In genomic region chr17:2049333-2050245, GRCh38 we compare ENCODE assay signal across 8 cellular contexts. TPM values are rescaled to one million over a fixed set of nuclear protein-coding genes. Genes with fewer than 3 reads are reported as not detected.
A peak's percentile ranks its signal among the peaks of the same experiment; 100 is the strongest.
DNase-seq lines count a peak whose midpoint lies in the region; ATAC-seq and TF ChIP-seq lines count a peak whose summit lies in the region.

No MANE protein-coding gene starts in this region.

- POLR2A ChIA-PET in Panc1 (lab: Charles Lee), result no interaction called here

- intact Hi-C loops in Panc1 (cut with micrococcal nuclease; ENCODE audit: unreplicated experiment), result no loop called here

- DNase-seq in AG08395 (ENCODE audit: low spot score) (peak; percentile 91), Panc1 (ENCODE audit: low read depth, low spot score) (no peak), fibroblast of peridontal ligament (ENCODE audit: extremely low read depth) (peak; percentile 69), nephron progenitor cell (peak; percentile 95)
- peak; percentile 86 to 88 for DNase-seq in stimulated activated naive CD8-positive, alpha-beta T cell treated with anti-CD3 and anti-CD28 coated beads, Interleukin-15, amount 100 ng/mL, for 72 hours

- ATAC-seq in GM18868 (IDR thresholded peaks at IDR 0.05; ENCODE audit: unreplicated experiment) (peak; percentile 54), HG03342 (IDR thresholded peaks at IDR 0.05; ENCODE audit: unreplicated experiment) (peak; percentile 49), Panc1 (peak; percentile 66)
- peak; percentile 56 for ATAC-seq in activated T-helper 17 cell treated with anti-CD3 and anti-CD28 coated beads, Interleukin-2, amount 50 U/mL, for 72 hours (replicated peaks)
- ATAC-seq in stimulated activated naive CD8-positive, alpha-beta T cell treated with anti-CD3 and anti-CD28 coated beads, Interleukin-15, amount 100 ng/mL, for 72 hours, result peak; percentile 42

- peak overlapping the region; percentile 81 for H3K27ac Mint-ChIP-seq in activated T-helper 17 cell treated with anti-CD3 and anti-CD28 coated beads, Interleukin-2, amount 50 U/mL, for 72 hours
- no peak overlapping the region for H3K27ac Mint-ChIP-seq in nephron progenitor cell
- peak overlapping the region in 1 of 2 donors; percentile 72 for H3K27ac Mint-ChIP-seq in stimulated activated naive CD8-positive, alpha-beta T cell treated with anti-CD3 and anti-CD28 coated beads, Interleukin-15, amount 100 ng/mL, for 72 hours

- peaks cover 14% of the 10 kb centered on the region for H3K4me1 Mint-ChIP-seq in activated T-helper 17 cell treated with anti-CD3 and anti-CD28 coated beads, Interleukin-2, amount 50 U/mL, for 72 hours
- peaks cover 25% of the 10 kb centered on the region for H3K4me1 Mint-ChIP-seq in nephron progenitor cell
- H3K4me1 Mint-ChIP-seq in stimulated activated naive CD8-positive, alpha-beta T cell treated with anti-CD3 and anti-CD28 coated beads, Interleukin-15, amount 100 ng/mL, for 72 hours, result peaks cover 47% of the 10 kb centered on the region

- H3K4me1 ChIP-seq in Panc1 (ENCODE audit: control insufficient read depth, insufficient read depth, low read length), result peaks cover 4% of the 10 kb centered on the region; the same call in 1 of the 2 replicates

- no peaks in the 10 kb centered on the region for H3K9me3 ChIP-seq in Panc1 (ENCODE audit: control insufficient read depth, insufficient read depth, low read depth, low read length)

- peak overlapping the region; percentile 65 to 74 for H3K4me3 ChIP-seq in Panc1 (ENCODE audit: low read depth in 2 of 2, low read length in 2 of 2)

- H3K27ac ChIP-seq in Panc1 (ENCODE audit: low read length), result peak overlapping the region; percentile 48; the same call in 1 of the 2 replicates

- H3K27me3 ChIP-seq in Panc1 (ENCODE audit: control insufficient read depth, insufficient read depth, low read length), result no peaks in the 10 kb centered on the region

- no peaks in the 10 kb centered on the region for H3K36me3 ChIP-seq in Panc1 (ENCODE audit: control insufficient read depth, insufficient read depth, low read length)

- in situ Hi-C loops in Panc1 (cut with HindIII; ENCODE audit: low pct_unique_long_range_greater_than_20kb, low sequenced_read_pairs), result no loop called here

- no TSS peak for BruUV-seq in Panc1 (replicated peaks; lab: Mats Ljungman, UMichigan)

- CTCF ChIA-PET in Panc1 (lab: Charles Lee), result no interaction called here

- H3K27me3 Mint-ChIP-seq in activated T-helper 17 cell treated with anti-CD3 and anti-CD28 coated beads, Interleukin-2, amount 50 U/mL, for 72 hours, result peaks cover 6% of the 10 kb centered on the region
- H3K27me3 Mint-ChIP-seq in nephron progenitor cell (ENCODE audit: low read depth, poor library complexity), result peaks cover 72% of the 10 kb centered on the region
- peaks cover 25% of the 10 kb centered on the region for H3K27me3 Mint-ChIP-seq in stimulated activated naive CD8-positive, alpha-beta T cell treated with anti-CD3 and anti-CD28 coated beads, Interleukin-15, amount 100 ng/mL, for 72 hours

- H3K4me3 Mint-ChIP-seq in activated T-helper 17 cell treated with anti-CD3 and anti-CD28 coated beads, Interleukin-2, amount 50 U/mL, for 72 hours, result peak overlapping the region; percentile 78
- H3K4me3 Mint-ChIP-seq in nephron progenitor cell, result peak overlapping the region; percentile 79
- peak overlapping the region; percentile 70 to 75 for H3K4me3 Mint-ChIP-seq in stimulated activated naive CD8-positive, alpha-beta T cell treated with anti-CD3 and anti-CD28 coated beads, Interleukin-15, amount 100 ng/mL, for 72 hours

- H3K9me3 Mint-ChIP-seq in activated T-helper 17 cell treated with anti-CD3 and anti-CD28 coated beads, Interleukin-2, amount 50 U/mL, for 72 hours, result no peaks in the 10 kb centered on the region
- H3K9me3 Mint-ChIP-seq in nephron progenitor cell, result no peaks in the 10 kb centered on the region
- no peaks in the 10 kb centered on the region for H3K9me3 Mint-ChIP-seq in stimulated activated naive CD8-positive, alpha-beta T cell treated with anti-CD3 and anti-CD28 coated beads, Interleukin-15, amount 100 ng/mL, for 72 hours

- peaks cover 31% of the 10 kb centered on the region for H3K36me3 Mint-ChIP-seq in activated T-helper 17 cell treated with anti-CD3 and anti-CD28 coated beads, Interleukin-2, amount 50 U/mL, for 72 hours (ENCODE audit: low read depth)
- H3K36me3 Mint-ChIP-seq in nephron progenitor cell (ENCODE audit: low read depth), result peaks cover 3% of the 10 kb centered on the region

- TF ChIP-seq CTCF in Panc1 (IDR thresholded peaks at IDR 0.05) (no peak), nephron progenitor cell (IDR thresholded peaks at IDR 0.05) (no peak)

RNA-seq across cellular contexts. Expression of gene HIC1, which starts 5.3 kb away (rescaled TPM):
- 1.4 TPM for total RNA-seq in Panc1 (2021; ENCODE audit: unreplicated experiment)
- polyA plus RNA-seq in Panc1 (2012; ENCODE audit: insufficient read length), result 0.96 TPM
- 10 to 100 TPM; 22.8 to 24.4 TPM for total RNA-seq in activated T-helper 17 cell treated with anti-CD3 and anti-CD28 coated beads, Interleukin-2, amount 50 U/mL, for 72 hours

RNA-seq across cellular contexts. Expression of gene OVCA2, which starts 7.8 kb away (rescaled TPM):
- 42.5 TPM for total RNA-seq in Panc1 (2021; ENCODE audit: unreplicated experiment)
- polyA plus RNA-seq in Panc1 (2012; ENCODE audit: insufficient read length), result 39.8 TPM
- 10 to 100 TPM; 20.7 to 39.3 TPM for total RNA-seq in activated T-helper 17 cell treated with anti-CD3 and anti-CD28 coated beads, Interleukin-2, amount 50 U/mL, for 72 hours

RNA-seq across cellular contexts. Expression of gene DPH1, which starts 19.6 kb away (rescaled TPM):
- 24.3 TPM for total RNA-seq in Panc1 (2021; ENCODE audit: unreplicated experiment)
- 43.5 TPM for polyA plus RNA-seq in Panc1 (2012; ENCODE audit: insufficient read length)
- total RNA-seq in activated T-helper 17 cell treated with anti-CD3 and anti-CD28 coated beads, Interleukin-2, amount 50 U/mL, for 72 hours, result 10 to 100 TPM; 36.9 to 40.2 TPM

RNA-seq across cellular contexts. Expression of gene RTN4RL1, which starts 24.5 kb away (rescaled TPM):
- total RNA-seq in Panc1 (2021; ENCODE audit: unreplicated experiment), result 0.80 TPM
- 1.6 TPM for polyA plus RNA-seq in Panc1 (2012; ENCODE audit: insufficient read length)
- under 1 TPM in 1 of 2 donors, not detected in 1; 0.09 TPM for total RNA-seq in activated T-helper 17 cell treated with anti-CD3 and anti-CD28 coated beads, Interleukin-2, amount 50 U/mL, for 72 hours
